In the genomic region with DNA sequence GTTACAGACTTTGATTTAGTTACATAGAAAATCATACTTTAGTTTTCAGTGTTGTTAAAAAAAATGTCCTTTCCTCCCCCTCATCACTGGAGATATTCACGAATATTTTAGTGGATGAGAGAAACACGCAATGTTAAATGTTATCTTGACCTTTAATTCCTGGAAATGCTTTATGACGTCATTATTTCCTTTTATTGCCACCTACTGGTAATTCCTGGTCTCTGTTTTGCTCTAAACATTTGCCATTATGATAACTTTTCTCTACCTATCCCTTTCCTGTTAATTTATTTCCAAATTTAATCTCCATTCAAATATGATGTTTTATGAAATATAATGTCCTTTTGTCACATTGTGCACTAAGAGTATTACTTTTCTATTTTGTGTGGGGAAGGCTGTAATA, we compare ENCODE assay signal across 9 cellular contexts.
DNase-seq lines count a peak whose midpoint lies in the region; ATAC-seq and TF ChIP-seq lines count a peak whose summit lies in the region.
"Had no signal": no experiment of that assay in that cellular context is flagged by ENCODE, and none has a peak within 500 bp of the region (broad histone marks: within the 10 kb centered on the region; RNA-seq: fewer than 3 reads in every experiment).

No MANE protein-coding gene starts in this region.

- TF ChIP-seq EP300 in sigmoid colon (IDR thresholded peaks at IDR 0.05) = no peak

- H3K4me1 ChIP-seq in DOHH2 (ENCODE audit: control insufficient read depth, low read length) (peaks cover 3% of the 10 kb centered on the region; the same call in 1 of the 2 replicates), right lobe of liver (no peaks in the 10 kb centered on the region), sigmoid colon (no peaks in the 10 kb centered on the region)

- TF ChIP-seq POLR2A in right lobe of liver (IDR thresholded peaks at IDR 0.05) (no peak), sigmoid colon (IDR thresholded peaks at IDR 0.05) (no peak)

- H3K9me2 ChIP-seq in DOHH2 (replicated peaks; ENCODE audit: control insufficient read depth, low read length) (no peaks in the 10 kb centered on the region), SU-DHL-6 (replicated peaks; ENCODE audit: insufficient read depth, low read length) (no peaks in the 10 kb centered on the region)

- H2AFZ ChIP-seq in SU-DHL-6 (ENCODE audit: low read depth, low read length, severe bottlenecking) = no peak overlapping the region

- H3K9me3 ChIP-seq in DOHH2 (ENCODE audit: control insufficient read depth, insufficient read depth, low read length) (no peaks in the 10 kb centered on the region), SU-DHL-6 (ENCODE audit: insufficient read depth, low read length) (no peaks in the 10 kb centered on the region), right lobe of liver (no peaks in the 10 kb centered on the region), sigmoid colon (no peaks in the 10 kb centered on the region)

- no peaks in the 10 kb centered on the region for H4K20me1 ChIP-seq in DOHH2 (ENCODE audit: control insufficient read depth, insufficient read depth, low read depth, low read length)
- no peaks in the 10 kb centered on the region for H4K20me1 ChIP-seq in SU-DHL-6 (ENCODE audit: low read depth, low read length)

- no peak overlapping the region for H3K27ac ChIP-seq in DOHH2 (ENCODE audit: low read depth, low read length)
- no peak overlapping the region for H3K27ac ChIP-seq in SU-DHL-6 (ENCODE audit: low read depth, low read length)
- no peak overlapping the region for H3K27ac ChIP-seq in right lobe of liver
- no peak overlapping the region for H3K27ac ChIP-seq in sigmoid colon

- H3K4me2 ChIP-seq in DOHH2 (ENCODE audit: low read length) = no peak overlapping the region
- H3K4me2 ChIP-seq in SU-DHL-6 (ENCODE audit: low read depth, low read length, poor library complexity, severe bottlenecking) = no peak overlapping the region

- WGBS in right lobe of liver (ENCODE audit: insufficient coverage, low coverage, low lambda C conversion rate, missing lambda C conversion rate) = 0% methylated on average over 3 of the region's 3 CpGs
- 12 to 15% methylated on average over 3 of the region's 3 CpGs for WGBS in sigmoid colon, 2 donors

- H3K79me2 ChIP-seq in DOHH2 (ENCODE audit: control insufficient read depth, low read length) = no peaks in the 10 kb centered on the region
- no peaks in the 10 kb centered on the region for H3K79me2 ChIP-seq in SU-DHL-6 (ENCODE audit: insufficient read depth, low read length)

- H3F3A ChIP-seq in DOHH2 (ENCODE audit: control insufficient read depth, insufficient read depth) (no peaks in the 10 kb centered on the region), SU-DHL-6 (ENCODE audit: insufficient read depth) (no peaks in the 10 kb centered on the region)

- peak; percentile 63 for ATAC-seq in HG03066 (IDR thresholded peaks at IDR 0.05; ENCODE audit: low read depth, unreplicated experiment)
- ATAC-seq in right lobe of liver = peak in 3 of 4 donors; percentile 28 to 55 (median 47)
- ATAC-seq in HG03135 (IDR thresholded peaks at IDR 0.05; ENCODE audit: unreplicated experiment) = no peak
- ATAC-seq: sciatic nerve had no signal

- intact Hi-C loops in right lobe of liver (cut with DNase I) (no loop called here), sigmoid colon (cut with DNase I) (no loop called here)

- no peak overlapping the region for H3K9ac ChIP-seq in SU-DHL-6 (ENCODE audit: low read length)

- H3K4me3 ChIP-seq in DOHH2 (ENCODE audit: low read length) (no peak overlapping the region), SU-DHL-6 (ENCODE audit: insufficient read depth, low read length, poor library complexity, severe bottlenecking) (no peak overlapping the region), right lobe of liver (no peak overlapping the region), sigmoid colon (no peak overlapping the region)

- no peaks in the 10 kb centered on the region for H3K36me3 ChIP-seq in DOHH2 (ENCODE audit: control insufficient read depth, low read length)
- H3K36me3 ChIP-seq in SU-DHL-6 (ENCODE audit: low read length) = no peaks in the 10 kb centered on the region
- no peaks in the 10 kb centered on the region for H3K36me3 ChIP-seq in right lobe of liver
- H3K36me3 ChIP-seq in sigmoid colon = no peaks in the 10 kb centered on the region

- DNase-seq in right lobe of liver = no peak
- DNase-seq in sigmoid colon = no peak
- DNase-seq in activated effector memory CD4-positive, alpha-beta T cell treated with Interleukin-2 at 50 U/mL for 16 hours = no peak
- no peak for DNase-seq in activated CD8-positive, alpha-beta memory T cell treated with anti-CD3 and anti-CD28 coated beads for 24 hours

- no peaks in the 10 kb centered on the region for H3K27me3 ChIP-seq in DOHH2 (ENCODE audit: control insufficient read depth, low read length)
- no peaks in the 10 kb centered on the region for H3K27me3 ChIP-seq in SU-DHL-6 (ENCODE audit: low read length)
- H3K27me3 ChIP-seq in right lobe of liver = no peaks in the 10 kb centered on the region
- H3K27me3 ChIP-seq in sigmoid colon = no peaks in the 10 kb centered on the region

- peak; percentile 39 for TF ChIP-seq CTCF in DOHH2 (IDR thresholded peaks at IDR 0.05; ENCODE audit: low read depth, low read length, poor library complexity, severe bottlenecking)
- TF ChIP-seq CTCF in SU-DHL-6 (IDR thresholded peaks at IDR 0.05; ENCODE audit: insufficient read depth, low read length, poor library complexity, severe bottlenecking) = peak; percentile 31
- TF ChIP-seq CTCF in right lobe of liver (IDR thresholded peaks at IDR 0.05) = peak; percentile 27 to 33 (median 30)
- no peak for TF ChIP-seq CTCF in sigmoid colon (IDR thresholded peaks at IDR 0.05)

Comparison
In these comparisons a context has a peak if more than half of its experiments do, and no peak if none do; other contexts are left out.
1. CTCF ChIP-seq: peak in DOHH2 (single experiment), SU-DHL-6 (single experiment) and right lobe of liver (4 of 4); none in sigmoid colon (0 of 4).